8 cellular contexts compared by ENCODE assay signal in the genomic region with DNA sequence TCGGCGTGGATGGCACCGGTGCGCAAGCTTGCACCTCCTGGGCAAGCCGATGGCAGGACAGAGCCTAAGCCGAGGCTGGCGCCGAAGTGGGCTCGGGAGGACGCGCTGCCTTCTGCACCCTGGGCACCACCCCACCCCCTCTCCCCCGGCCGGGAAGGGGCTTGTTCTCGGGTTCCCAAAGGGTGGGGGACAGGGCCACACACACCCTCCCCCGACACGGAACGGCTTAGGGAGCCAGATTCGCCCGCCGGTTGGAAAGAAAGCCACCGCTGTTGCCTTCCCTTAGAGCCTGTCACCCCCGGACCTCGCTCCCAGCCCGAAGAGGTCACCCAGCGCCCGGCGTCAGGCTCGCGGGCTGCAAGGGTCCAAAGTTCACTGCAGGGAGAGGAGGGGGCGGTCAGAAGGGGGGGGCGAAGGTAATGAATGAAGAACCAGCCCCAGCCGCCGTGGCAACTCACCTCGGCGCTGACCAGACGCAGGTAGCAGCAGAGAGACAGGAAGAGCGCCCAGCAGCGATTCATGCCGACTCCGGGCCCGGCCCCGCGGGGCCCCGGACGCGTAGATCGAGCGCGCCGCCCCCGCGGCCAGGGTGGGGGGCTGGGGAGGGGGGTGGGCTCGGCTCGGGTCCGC. TPM values are rescaled to one million over a fixed set of nuclear protein-coding genes. Genes with fewer than 3 reads are reported as not detected.
DNase-seq lines count a peak whose midpoint lies in the region; ATAC-seq, FAIRE-seq and TF ChIP-seq lines count a peak whose summit lies in the region.

No MANE protein-coding gene starts in this region.

- CTCF ChIA-PET in GM12878 (lab: Yijun Ruan, JAX), result no interaction called here

- peak overlapping the region; percentile 80 for H3K4me3 Mint-ChIP-seq in activated CD4-positive, alpha-beta T cell treated with anti-CD3 and anti-CD28 coated beads, Interleukin-2, amount 10 ng/mL, durations not matched to agents 24 days and 14 days

- ATAC-seq in GM12878, result no peak
- no peak for ATAC-seq in GM18867 (IDR thresholded peaks at IDR 0.05; ENCODE audit: unreplicated experiment)

- no peak overlapping the region for H2AFZ ChIP-seq in GM12878 (ENCODE audit: control insufficient read depth, low read depth, low read length)

- H3K4me1 ChIP-seq in GM12878 (ENCODE audit: control insufficient read depth, insufficient read depth, low read length), result peaks cover 14% of the 10 kb centered on the region
- H3K4me1 ChIP-seq in liver (ENCODE audit: control insufficient read depth in 4 of 4, insufficient read depth in 4 of 4, low read length in 3 of 4), result peaks cover 12 to 58% (median 36%) of the 10 kb centered on the region in 4 donors
- peaks cover 0 to 55% (median 32%) of the 10 kb centered on the region in 4 donors for H3K4me1 ChIP-seq in tibial artery

- no peaks in the 10 kb centered on the region for H3K9me3 Mint-ChIP-seq in activated CD4-positive, alpha-beta T cell treated with anti-CD3 and anti-CD28 coated beads, Interleukin-2, amount 10 ng/mL, durations not matched to agents 24 days and 14 days

- peak overlapping the region; percentile 15 for H3K27ac Mint-ChIP-seq in activated CD4-positive, alpha-beta T cell treated with anti-CD3 and anti-CD28 coated beads, Interleukin-2, amount 10 ng/mL, durations not matched to agents 24 days and 14 days

- H3K4me2 ChIP-seq in GM12878 (ENCODE audit: control insufficient read depth, insufficient read depth), result peak overlapping the region; percentile 63

- no TSS peak for BruUV-seq in GM12878 (replicated peaks; lab: Mats Ljungman, UMichigan)

- peaks cover 13 to 20% of the 10 kb centered on the region in 2 experiments for H3K27me3 ChIP-seq in GM12878 (replicated peaks in 1 of 2; ENCODE audit: control insufficient read depth in 2 of 2, insufficient read depth in 2 of 2, low read length in 1 of 2)
- no peaks in the 10 kb centered on the region for H3K27me3 ChIP-seq in liver (ENCODE audit: control insufficient read depth in 4 of 4, insufficient read depth in 4 of 4, low read length in 3 of 4)
- H3K27me3 ChIP-seq in tibial artery, result peaks cover 0 to 66% of the 10 kb centered on the region in 2 donors

- peaks cover 65% of the 10 kb centered on the region for H3K27me3 Mint-ChIP-seq in activated CD4-positive, alpha-beta T cell treated with anti-CD3 and anti-CD28 coated beads, Interleukin-2, amount 10 ng/mL, durations not matched to agents 24 days and 14 days

- H3K36me3 Mint-ChIP-seq in activated CD4-positive, alpha-beta T cell treated with anti-CD3 and anti-CD28 coated beads, Interleukin-2, amount 10 ng/mL, durations not matched to agents 24 days and 14 days (ENCODE audit: low read depth), result peaks cover 3% of the 10 kb centered on the region

- RAD21 ChIA-PET in GM12878 (lab: Charles Lee; ENCODE audit: unreplicated experiment), result no interaction called here

- no peaks in the 10 kb centered on the region for H3K79me2 ChIP-seq in GM12878 (ENCODE audit: control insufficient read depth, insufficient read depth, low read length)

- no peak for TF ChIP-seq POLR2A in GM12878 (IDR thresholded peaks at IDR 0.05; ENCODE audit: low read depth, low read length)

- peaks cover 29% of the 10 kb centered on the region for H3K4me1 Mint-ChIP-seq in activated CD4-positive, alpha-beta T cell treated with anti-CD3 and anti-CD28 coated beads, Interleukin-2, amount 10 ng/mL, durations not matched to agents 24 days and 14 days

- H3K4me3 ChIP-seq in GM12878 (no peak overlapping the region), liver (ENCODE audit: low read depth in 1 of 3, low read length in 3 of 3) (peak overlapping the region; percentile 45 to 58 (median 58)), tibial artery (peak overlapping the region; percentile 44 to 48)

- TF ChIP-seq CTCF in GM12878 (IDR thresholded peaks at IDR 0.05 in 2 of 3, conservative IDR thresholded peaks at IDR 0.05 in 1 of 3; ENCODE audit: control insufficient read depth in 2 of 3, extremely low read depth in 1 of 3, insufficient read depth in 1 of 3, low read depth in 3 of 3, low read length in 3 of 3) (no peak), liver (IDR thresholded peaks at IDR 0.05; ENCODE audit: low read depth, low read length, missing input control) (no peak), tibial artery (IDR thresholded peaks at IDR 0.05) (no peak)

- H3K9ac ChIP-seq in GM12878 (ENCODE audit: control insufficient read depth, insufficient read depth, low read length), result no peak overlapping the region
- H3K9ac ChIP-seq in liver (ENCODE audit: low read depth in 1 of 2, low read length in 2 of 2), result peak overlapping the region in 1 of 2 donors; percentile 65

- no peak for DNase-seq in activated CD4-positive, alpha-beta T cell treated with anti-CD3 and anti-CD28 coated beads, Interleukin-2, amount 10 ng/mL, durations not matched to agents 24 days and 14 days
- DNase-seq in activated CD4-positive, alpha-beta T cell treated with anti-CD3 and anti-CD28 coated beads for 48 hours, result no peak
- DNase-seq in GM12878 (ENCODE audit: low read depth, low spot score) (no peak), tibial artery (no peak), NCI-H510A (lab: John Stamatoyannopoulos, UW) (no peak), NCI-H526 treated with DMSO at 0.1 percent for 48 hours (lab: John Stamatoyannopoulos, UW) (no peak)

- no peak for TF ChIP-seq EP300 in GM12878 (IDR thresholded peaks at IDR 0.05; ENCODE audit: borderline replicate concordance in 1 of 2, control insufficient read depth in 1 of 2, low read depth in 2 of 2, low read length in 2 of 2)

- intact Hi-C loops in activated CD4-positive, alpha-beta T cell treated with anti-CD3 and anti-CD28 coated beads, Interleukin-2, amount 10 ng/mL, durations not matched to agents 24 days and 14 days (cut with micrococcal nuclease), result no loop called here
- intact Hi-C loops in GM12878 (cut with micrococcal nuclease; ENCODE audit: unreplicated experiment) (no loop called here), tibial artery (cut with DNase I; ENCODE audit: low total_unique reads) (no loop called here)

- no peaks in the 10 kb centered on the region; the same call in 1 of the 2 replicates for H4K20me1 ChIP-seq in GM12878 (ENCODE audit: control insufficient read depth, insufficient read depth)

- no peaks in the 10 kb centered on the region for H3K36me3 ChIP-seq in GM12878 (ENCODE audit: control insufficient read depth in 2 of 2, insufficient read depth in 2 of 2, low read length in 1 of 2)
- H3K36me3 ChIP-seq in liver (ENCODE audit: control insufficient read depth in 4 of 4, insufficient read depth in 3 of 4, low read depth in 1 of 4, low read length in 3 of 4), result no peaks in the 10 kb centered on the region
- no peaks in the 10 kb centered on the region for H3K36me3 ChIP-seq in tibial artery

- 6% methylated on average over 44 of the region's 55 CpGs for WGBS in GM12878 (ENCODE audit: insufficient coverage, insufficient replicate concordance, low lambda C conversion rate, missing lambda C conversion rate)
- WGBS in liver, result under 1% methylated on average over 55 of the region's 55 CpGs

- SMC1A ChIA-PET in GM12878 (lab: Charles Lee; ENCODE audit: uncharacterized antibody, unreplicated experiment), result no interaction called here

- POLR2A ChIA-PET in GM12878 (lab: Charles Lee), result no interaction called here

- TF ChIP-seq RAD21 in GM12878 (IDR thresholded peaks at IDR 0.05; ENCODE audit: insufficient read depth, low read depth, low read length) (no peak), liver (IDR thresholded peaks at IDR 0.05) (no peak)

- in situ Hi-C loops in GM12878 (cut with MboI), result no loop called here

- H3K9me3 ChIP-seq in GM12878 (replicated peaks; ENCODE audit: control insufficient read depth, insufficient read depth, low read length) (no peaks in the 10 kb centered on the region), liver (ENCODE audit: control insufficient read depth in 4 of 4, low read length in 3 of 4) (no peaks in the 10 kb centered on the region), tibial artery (no peaks in the 10 kb centered on the region)

- no peak for FAIRE-seq in GM12878 (lab: Jason Lieb, UNC)

- H3K27ac ChIP-seq in GM12878 (ENCODE audit: control insufficient read depth, insufficient read depth), result no peak overlapping the region
- peak overlapping the region; percentile 78 to 87 for H3K27ac ChIP-seq in liver (ENCODE audit: low read depth in 1 of 2, low read length in 2 of 2)
- H3K27ac ChIP-seq in tibial artery, result peak overlapping the region; percentile 33 to 51

TF ChIP-seq in GM12878, 131 proteins besides CTCF, POLR2A, EP300 and RAD21:
- TF ChIP-seq NFIC (IDR thresholded peaks at IDR 0.05; ENCODE audit: low read depth, low read length), result no peak
- TF ChIP-seq SUZ12 (IDR thresholded peaks at IDR 0.05; ENCODE audit: unreplicated experiment), result peak; percentile 44

TF ChIP-seq in liver, 16 proteins besides CTCF, POLR2A, EP300 and RAD21 (continues in another document):
- peak; percentile 66 to 72 for TF ChIP-seq HNF4A (conservative IDR thresholded peaks at IDR 0.05)
- TF ChIP-seq NR2F2 (IDR thresholded peaks at IDR 0.05), result no peak
- TF ChIP-seq, protein P1, sequence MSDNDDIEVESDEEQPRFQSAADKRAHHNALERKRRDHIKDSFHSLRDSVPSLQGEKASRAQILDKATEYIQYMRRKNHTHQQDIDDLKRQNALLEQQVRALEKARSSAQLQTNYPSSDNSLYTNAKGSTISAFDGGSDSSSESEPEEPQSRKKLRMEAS (IDR thresholded peaks at IDR 0.05), result no peak
- TF ChIP-seq FOXA2 (IDR thresholded peaks at IDR 0.05), result no peak
- peak; percentile 12 for TF ChIP-seq HNF4G (IDR thresholded peaks at IDR 0.05)
- TF ChIP-seq RXRA (IDR thresholded peaks at IDR 0.05), result no peak

RNA-seq across cellular contexts. Expression of a gene that starts 1.2 kb away (rescaled TPM):
- 2.2 and 2.3 TPM in 2 replicates for total RNA-seq in activated CD4-positive, alpha-beta T cell treated with anti-CD3 and anti-CD28 coated beads, Interleukin-2, amount 10 ng/mL, durations not matched to agents 24 days and 14 days
- total RNA-seq in GM12878 (2013; cell fraction: nucleolus; rRNA removed), result not detected in 2 replicates
- total RNA-seq in GM12878 (2014; rRNA removed) (0.56 and 1.0 TPM in 2 replicates), GM12878 (2014; rRNA removed; fragmentation: Illumina TruSeq; extraction: Trizol) (0.46 and 0.58 TPM in 2 replicates), GM12878 (2021) (0.98 and 1.1 TPM in 2 replicates), liver (1 to 10 TPM in 1 of 2 donors, under 1 TPM in 1; 0.98 to 2.5 TPM)
- polyA plus RNA-seq in GM12878 (2011; ENCODE audit: low read depth), result 0.25 TPM
- polyA plus RNA-seq in GM12878 (2011; rRNA removed) (not detected in 2 replicates), GM12878 (2014; fragmentation: Illumina TruSeq; extraction: Trizol) (0.29 and 0.57 TPM in 2 replicates), GM12878 (2014; fragmentation: Nextera tagmentation; extraction: Ambion mirVana) (under 1 TPM; 0.13 to 0.19 TPM), GM12878 (2014; rRNA removed) (0.76 and 0.91 TPM in 2 replicates), GM12878 (2016; fragmentation: Nextera tagmentation; extraction: Ambion mirVana) (under 1 TPM; 0.23 to 0.24 TPM), liver (1 to 10 TPM in 1 of 2 donors, under 1 TPM in 1; 0.25 to 4.5 TPM)
- 0.07 TPM in 1 of 2 replicates, not detected in the other for polyA plus RNA-seq in GM12878 (2011; cell fraction: cytosol; rRNA removed)
- 0.09 and 0.19 TPM in 2 replicates for polyA plus RNA-seq in GM12878 (2011; cell fraction: nucleus; rRNA removed)
- 0.39 and 1.6 TPM in 2 replicates for polyA plus RNA-seq in GM12878 (2012)
- not detected in 2 replicates for polyA minus RNA-seq in GM12878 (2011; rRNA and poly(A)+ RNA removed)
- polyA minus RNA-seq in GM12878 (2011; cell fraction: cytosol; rRNA and poly(A)+ RNA removed), result not detected in 2 replicates
- polyA minus RNA-seq in GM12878 (2011; cell fraction: nucleus; rRNA and poly(A)+ RNA removed), result not detected in 2 replicates
